ENCODE assay signal across 15 cellular contexts in the genomic region with DNA sequence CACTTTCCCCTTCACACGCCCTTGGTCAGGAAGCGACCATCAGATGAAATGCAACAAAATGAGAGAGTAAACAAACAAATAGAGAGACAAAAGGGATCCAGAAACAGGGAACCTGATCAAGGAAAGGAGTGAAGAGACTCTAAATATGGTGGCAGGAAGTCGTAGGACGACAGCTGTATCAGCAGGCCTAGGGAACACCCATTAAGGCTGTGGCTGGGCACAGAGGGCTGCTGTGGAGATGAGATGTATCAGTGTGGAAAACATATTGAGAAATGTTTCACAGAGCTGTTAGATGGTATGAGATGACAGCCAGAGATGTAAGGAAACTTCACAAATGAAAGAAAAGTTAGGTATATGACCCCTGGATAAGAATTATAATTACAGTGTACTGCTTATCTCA.
"Had no signal": no experiment of that assay in that cellular context is flagged by ENCODE, and none has a peak within 500 bp of the region (broad histone marks: within the 10 kb centered on the region; RNA-seq: fewer than 3 reads in every experiment).

No MANE protein-coding gene starts in this region.

- ATAC-seq: gastroesophageal sphincter, left lobe of liver had no signal

- H3K36me3 Mint-ChIP-seq: brain had no signal

- H3K27ac ChIP-seq: gastroesophageal sphincter, ovary, sigmoid colon, vagina had no signal

- H3K36me3 ChIP-seq: gastroesophageal sphincter, ovary, sigmoid colon, vagina had no signal

- H3K4me3 Mint-ChIP-seq: activated B cell treated with CpG ODN at 0.5 μM for 24 hours; brain; dendritic cell treated with granulocyte-macrophage colony-stimulating factor and Interleukin-4, amounts not matched to agents 40 ng/mL and 50 ng/mL, for 4 days; neural crest cell had no signal

- H3K27me3 Mint-ChIP-seq: activated B cell treated with CpG ODN at 0.5 μM for 24 hours; dendritic cell treated with granulocyte-macrophage colony-stimulating factor and Interleukin-4, amounts not matched to agents 40 ng/mL and 50 ng/mL, for 4 days had no signal

- H3K9me3 Mint-ChIP-seq: activated B cell treated with CpG ODN at 0.5 μM for 24 hours; brain; dendritic cell treated with granulocyte-macrophage colony-stimulating factor and Interleukin-4, amounts not matched to agents 40 ng/mL and 50 ng/mL, for 4 days; neural crest cell had no signal

- H3K4me3 ChIP-seq: gastroesophageal sphincter, ovary, sigmoid colon, vagina had no signal

- H3K27ac Mint-ChIP-seq: activated B cell treated with CpG ODN at 0.5 μM for 24 hours; brain; dendritic cell treated with granulocyte-macrophage colony-stimulating factor and Interleukin-4, amounts not matched to agents 40 ng/mL and 50 ng/mL, for 4 days had no signal

- DNase-seq: activated B cell treated with CpG ODN at 0.5 μM for 24 hours; activated CD8-positive, alpha-beta memory T cell treated with anti-CD3 and anti-CD28 coated beads for 24 hours; activated gamma-delta T cell treated with Interleukin-2 at 50 U/mL for 16 hours; amygdala; islet precursor cell; ovary; sigmoid colon; stimulated activated CD4-positive, alpha-beta T cell treated with anti-CD3 and anti-CD28 coated beads, Interleukin-2, amount 100 ng/mL, for 48 hours; T-helper 2 cell had no signal

- H3K27me3 ChIP-seq: gastroesophageal sphincter, ovary, sigmoid colon, vagina had no signal

- H3K9me3 ChIP-seq: gastroesophageal sphincter, ovary, sigmoid colon, vagina had no signal
